Comparison of ENCODE assay signal across 8 cellular contexts in the genomic region with DNA sequence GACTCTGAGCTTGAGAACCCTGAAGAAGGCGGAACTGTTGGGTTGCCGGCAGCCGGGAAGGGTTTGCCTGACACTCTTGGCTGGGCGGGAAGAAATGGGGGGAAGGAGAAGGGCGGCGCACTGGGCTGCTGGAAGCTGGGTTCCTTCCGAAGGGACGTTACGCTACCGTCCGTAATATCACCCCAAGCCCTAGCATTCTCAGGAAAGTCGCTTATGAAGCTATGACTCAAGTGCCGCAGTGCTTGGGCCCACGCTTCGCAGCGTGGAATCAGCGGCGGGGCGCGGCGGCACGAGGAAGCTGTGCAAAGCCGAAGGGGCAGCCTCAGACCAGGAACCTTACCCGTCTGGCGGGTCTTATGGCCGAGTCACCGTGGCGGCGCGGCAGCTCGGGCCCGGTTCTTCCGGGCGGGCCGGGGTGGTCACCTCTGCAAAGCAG. TPM values are rescaled to one million over a fixed set of nuclear protein-coding genes. Genes with fewer than 3 reads are reported as not detected.
DNase-seq lines count a peak whose midpoint lies in the region; ATAC-seq and TF ChIP-seq lines count a peak whose summit lies in the region.

No MANE protein-coding gene starts in this region.

- H3K27ac ChIP-seq in right lobe of liver: peak overlapping the region; percentile 31 to 59 (median 47)

- H3K36me3 ChIP-seq in right lobe of liver: no peaks in the 10 kb centered on the region

- H3K36me3 Mint-ChIP-seq in chondrocyte (ENCODE audit: low read depth): no peaks in the 10 kb centered on the region

- TF ChIP-seq POLR2A in right lobe of liver (IDR thresholded peaks at IDR 0.05): no peak

- intact Hi-C loops in right lobe of liver (cut with DNase I): no loop called here

- no peaks in the 10 kb centered on the region for H3K9me3 ChIP-seq in right lobe of liver

- TF ChIP-seq CTCF in chondrocyte (IDR thresholded peaks at IDR 0.05) (no peak), right lobe of liver (IDR thresholded peaks at IDR 0.05) (no peak)

- peak overlapping the region; percentile 50 to 60 (median 58) for H3K4me3 ChIP-seq in right lobe of liver

- no peaks in the 10 kb centered on the region for H3K4me1 ChIP-seq in right lobe of liver

- ATAC-seq in GM18858 (IDR thresholded peaks at IDR 0.05; ENCODE audit: unreplicated experiment): peak; percentile 67
- ATAC-seq in HG03342 (IDR thresholded peaks at IDR 0.05; ENCODE audit: unreplicated experiment): peak; percentile 76
- ATAC-seq in right lobe of liver: peak; percentile 86 to 94 (median 90)

- in situ Hi-C loops in KBM-7 (cut with MboI; ENCODE audit: low pct_unique_long_range_greater_than_20kb, low sequenced_read_pairs): no loop called here

- H3K4me3 Mint-ChIP-seq in chondrocyte (ENCODE audit: unreplicated experiment): peak overlapping the region; percentile 62

- H3K27me3 ChIP-seq in right lobe of liver: no peaks in the 10 kb centered on the region

- H3K9me3 Mint-ChIP-seq in chondrocyte (ENCODE audit: low read depth): no peaks in the 10 kb centered on the region

- H3K27me3 Mint-ChIP-seq in chondrocyte (ENCODE audit: low read depth): no peaks in the 10 kb centered on the region

- 12% methylated on average over 10 of the region's 35 CpGs for WGBS in right lobe of liver (ENCODE audit: insufficient coverage, low coverage, low lambda C conversion rate, missing lambda C conversion rate)

- peaks cover 57% of the 10 kb centered on the region for H3K4me1 Mint-ChIP-seq in chondrocyte (ENCODE audit: low read depth)

- DNase-seq in activated CD4-positive, alpha-beta T cell treated with anti-CD3 and anti-CD28 coated beads for 24 hours (ENCODE audit: low read depth in 2 of 2): peak; percentile 64 to 65
- DNase-seq in chondrocyte (ENCODE audit: low spot score) (no peak), right lobe of liver (peak; percentile 50 to 61 (median 51)), KBM-7 (no peak), AML-193 (lab: John Stamatoyannopoulos, UW) (no peak)
- DNase-seq in stimulated activated CD4-positive, alpha-beta T cell treated with anti-CD3 and anti-CD28 coated beads, Interleukin-2, amount 100 ng/mL, for 48 hours: peak; percentile 65 to 67

- peak overlapping the region; percentile 34 for H3K27ac Mint-ChIP-seq in chondrocyte (ENCODE audit: unreplicated experiment)

RNA-seq across cellular contexts. Expression of gene SIGLEC15, which starts 50.2 kb away (rescaled TPM):
- total RNA-seq in chondrocyte (0.41 to 0.85 TPM (median 0.72 TPM) in 3 replicates), right lobe of liver (under 1 TPM in 4 of 6 experiments, not detected in 2; 0.12 to 0.35 (median 0.19) TPM)

RNA-seq across cellular contexts. Expression of gene SLC14A1, which starts 51.3 kb away (rescaled TPM):
- total RNA-seq in chondrocyte (0.25 TPM in 1 of 3 replicates, not detected in the others), right lobe of liver (1 to 10 TPM in 3 of 6 experiments, under 1 TPM in 3; 0.26 to 1.9 (median 1.0) TPM)

Comparison
In these comparisons a context has a peak if more than half of its experiments do, and no peak if none do; other contexts are left out.
1. DNase-seq: peak in activated CD4-positive, alpha-beta T cell treated with anti-CD3 and anti-CD28 coated beads for 24 hours (2 of 2), right lobe of liver (3 of 3) and stimulated activated CD4-positive, alpha-beta T cell treated with anti-CD3 and anti-CD28 coated beads, Interleukin-2, amount 100 ng/mL, for 48 hours (2 of 2); none in chondrocyte (single experiment), KBM-7 (single experiment) and AML-193 (0 of 2).
2. Peak in every context shown above with its lines, with median percentiles within 50 percentile points of each other: ATAC-seq.